2 cellular contexts compared by ENCODE assay signal in the genomic region with DNA sequence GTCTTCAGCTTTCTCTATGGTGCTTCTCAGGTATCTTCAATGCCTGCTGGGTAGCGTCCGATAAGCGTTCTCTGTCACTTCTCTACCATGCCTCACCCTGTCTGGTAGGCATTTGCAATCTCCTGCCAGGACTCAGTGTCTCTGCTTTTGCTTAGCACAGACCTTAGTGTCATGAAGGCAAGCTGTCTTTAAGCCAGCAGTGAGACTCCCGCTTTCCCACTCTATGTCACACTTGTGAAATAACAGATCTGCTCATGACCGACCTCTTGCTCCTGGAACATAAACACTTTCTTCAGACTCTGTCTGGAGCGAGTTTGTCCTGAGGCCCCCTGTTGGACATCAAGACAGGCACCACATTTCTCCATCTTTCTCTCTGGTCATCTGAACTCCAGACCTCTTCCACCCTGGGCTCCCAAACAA.
TF ChIP-seq lines count a peak whose summit lies in the region.

No MANE protein-coding gene starts in this region.

TF ChIP-seq in K562, 482 proteins besides CTCF, POLR2A, EP300 and RAD21 (continues in another document):
- TF ChIP-seq, protein P1, sequence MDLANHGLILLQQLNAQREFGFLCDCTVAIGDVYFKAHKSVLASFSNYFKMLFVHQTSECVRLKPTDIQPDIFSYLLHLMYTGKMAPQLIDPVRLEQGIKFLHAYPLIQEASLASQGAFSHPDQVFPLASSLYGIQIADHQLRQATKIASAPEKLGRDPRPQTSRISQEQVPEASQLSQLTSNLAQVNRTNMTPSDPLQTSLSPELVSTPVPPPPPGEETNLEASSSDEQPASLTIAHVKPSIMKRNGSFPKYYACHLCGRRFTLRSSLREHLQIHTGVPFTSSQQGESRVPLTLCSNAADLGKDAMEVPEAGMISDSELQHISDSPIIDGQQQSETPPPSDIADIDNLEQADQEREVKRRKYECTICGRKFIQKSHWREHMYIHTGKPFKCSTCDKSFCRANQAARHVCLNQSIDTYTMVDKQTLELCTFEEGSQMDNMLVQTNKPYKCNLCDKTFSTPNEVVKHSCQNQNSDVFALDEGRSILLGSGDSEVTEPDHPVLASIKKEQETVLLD (IDR thresholded peaks at IDR 0.05): peak; percentile 64; the same call in 1 of the 2 replicates
- TF ChIP-seq MYC (IDR thresholded peaks at IDR 0.05; ENCODE audit: low read depth, low read length) (0 out of 2 replicates have a peak, but pooled peaks have one; percentile 38), MYC (CRISPR knock-in tag; IDR thresholded peaks at IDR 0.05; ENCODE audit: borderline replicate concordance, low read depth) (no peak), RCOR1 (IDR thresholded peaks at IDR 0.05; ENCODE audit: borderline replicate concordance in 1 of 2, low read depth in 2 of 2, low read length in 2 of 2) (peak; percentile 30 to 85; a peak in 3 of 4 replicates), SRF (CRISPR knock-in tag; IDR thresholded peaks at IDR 0.05) (peak in 1 of 2 experiments; percentile 48; a peak in 1 of 4 replicates), SMARCC2 (IDR thresholded peaks at IDR 0.05; ENCODE audit: low read depth) (0 out of 2 replicates have a peak, but pooled peaks have one; percentile 51), TAF7 (tag; IDR thresholded peaks at IDR 0.05) (0 out of 2 replicates have a peak, but pooled peaks have one; percentile 11), MAFF (IDR thresholded peaks at IDR 0.05; ENCODE audit: low read length) (peak; percentile 9; the same call in 1 of the 2 replicates), CEBPG (CRISPR knock-in tag; IDR thresholded peaks at IDR 0.05) (no peak), CEBPG (tag; conservative IDR thresholded peaks at IDR 0.05 in 1 of 2, IDR thresholded peaks at IDR 0.05 in 1 of 2) (peak in 1 of 2 experiments; percentile 59; a peak in 2 of 4 replicates), NFIC (IDR thresholded peaks at IDR 0.05) (no peak), NR2C1 (IDR thresholded peaks at IDR 0.05) (no peak), NR2C1 (tag; IDR thresholded peaks at IDR 0.05) (0 out of 2 replicates have a peak, but pooled peaks have one; percentile 19), MTA3 (IDR thresholded peaks at IDR 0.05; ENCODE audit: borderline replicate concordance) (0 out of 2 replicates have a peak, but pooled peaks have one; percentile 48), HDGF (IDR thresholded peaks at IDR 0.05) (0 out of 2 replicates have a peak, but pooled peaks have one; percentile 52), HLTF (IDR thresholded peaks at IDR 0.05) (peak; percentile 46; the same call in 1 of the 2 replicates), ARID1B (IDR thresholded peaks at IDR 0.05) (peak; percentile 54; the same call in 1 of the 2 replicates), ZNF347 (CRISPR knock-in tag; IDR thresholded peaks at IDR 0.05; ENCODE audit: low read depth) (no peak), CXXC5 (CRISPR knock-in tag; IDR thresholded peaks at IDR 0.05) (peak; percentile 61), SMC3 (conservative IDR thresholded peaks at IDR 0.05; ENCODE audit: insufficient read depth, low read depth, low read length) (0 out of 2 replicates have a peak, but pooled peaks have one; percentile 19)
- TF ChIP-seq, protein P2, sequence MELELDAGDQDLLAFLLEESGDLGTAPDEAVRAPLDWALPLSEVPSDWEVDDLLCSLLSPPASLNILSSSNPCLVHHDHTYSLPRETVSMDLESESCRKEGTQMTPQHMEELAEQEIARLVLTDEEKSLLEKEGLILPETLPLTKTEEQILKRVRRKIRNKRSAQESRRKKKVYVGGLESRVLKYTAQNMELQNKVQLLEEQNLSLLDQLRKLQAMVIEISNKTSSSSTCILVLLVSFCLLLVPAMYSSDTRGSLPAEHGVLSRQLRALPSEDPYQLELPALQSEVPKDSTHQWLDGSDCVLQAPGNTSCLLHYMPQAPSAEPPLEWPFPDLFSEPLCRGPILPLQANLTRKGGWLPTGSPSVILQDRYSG (tag; conservative IDR thresholded peaks at IDR 0.05; ENCODE audit: low read depth): peak; percentile 70; the same call in 1 of the 2 replicates
- TF ChIP-seq, protein P3, sequence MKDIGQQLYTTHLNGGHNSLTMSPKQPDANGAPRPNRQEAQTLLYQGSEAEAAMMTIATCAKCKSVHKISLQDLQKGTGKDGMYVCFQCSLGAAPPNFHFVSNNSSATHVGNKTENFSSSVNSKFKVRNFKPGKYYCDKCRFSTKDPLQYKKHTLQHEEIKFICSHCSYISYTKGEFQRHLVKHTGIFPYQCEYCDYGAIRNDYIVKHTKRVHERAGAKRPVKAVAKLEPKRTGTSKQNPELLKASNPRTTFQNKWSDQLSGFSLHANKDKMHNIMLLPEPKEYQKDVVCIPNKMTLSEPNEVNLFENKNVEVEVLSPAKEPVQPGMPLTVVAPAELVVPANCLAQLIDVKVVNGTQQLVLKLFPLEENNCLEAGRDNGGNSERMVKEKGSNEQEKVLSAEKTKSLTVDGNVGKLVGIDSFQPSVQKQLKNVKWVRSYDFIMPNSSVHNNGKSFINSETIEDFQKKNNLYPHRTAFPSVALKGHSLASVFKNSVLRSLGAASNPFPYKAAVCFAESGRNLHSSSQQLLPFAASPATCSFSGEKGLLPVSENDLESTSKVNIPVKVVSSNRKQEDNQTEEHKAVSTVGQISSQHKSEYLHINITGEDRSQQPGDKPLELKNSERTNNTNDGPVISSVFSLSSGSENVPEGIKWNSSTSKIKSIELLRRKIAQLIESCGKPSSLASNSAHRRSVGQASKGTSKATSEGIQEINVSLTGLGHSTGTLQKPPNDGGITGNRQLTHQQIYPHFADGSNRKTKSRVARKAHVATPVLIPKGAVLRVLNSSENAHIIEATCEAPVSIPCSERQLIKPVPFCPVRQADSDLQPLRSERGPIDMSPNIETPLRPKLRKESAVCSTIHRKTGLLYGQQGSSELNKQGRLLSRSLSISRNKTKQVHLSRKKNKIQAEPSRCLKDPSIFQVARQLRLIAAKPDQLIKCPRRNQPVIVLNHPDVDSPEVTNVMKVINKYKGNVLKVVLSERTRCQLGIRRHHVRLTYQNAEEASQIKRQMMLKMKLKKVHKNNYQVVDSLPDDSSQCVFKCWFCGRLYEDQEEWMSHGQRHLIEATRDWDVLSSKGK (CRISPR knock-in tag; IDR thresholded peaks at IDR 0.05): no peak

TF ChIP-seq in HepG2, 621 proteins besides CTCF, POLR2A, EP300 and RAD21:
- TF ChIP-seq ZNF879 (CRISPR knock-in tag; IDR thresholded peaks at IDR 0.05) (no peak), FLYWCH1 (CRISPR knock-in tag; IDR thresholded peaks at IDR 0.05) (no peak), ZKSCAN5 (CRISPR knock-in tag; IDR thresholded peaks at IDR 0.05) (no peak), RFX1 (IDR thresholded peaks at IDR 0.05) (no peak), ZMYM4 (CRISPR knock-in tag; IDR thresholded peaks at IDR 0.05) (no peak), ZNF713 (CRISPR knock-in tag; IDR thresholded peaks at IDR 0.05) (no peak), ZNF772 (CRISPR knock-in tag; IDR thresholded peaks at IDR 0.05) (no peak), PHF5A (CRISPR knock-in tag; IDR thresholded peaks at IDR 0.05; ENCODE audit: low read depth, unreplicated experiment) (no peak), ZNF891 (CRISPR knock-in tag; IDR thresholded peaks at IDR 0.05) (no peak)
TF ChIP-seq in HepG2: peak in this region for 0.
